ENCODE assay signal across 16 cellular contexts in the genomic region with DNA sequence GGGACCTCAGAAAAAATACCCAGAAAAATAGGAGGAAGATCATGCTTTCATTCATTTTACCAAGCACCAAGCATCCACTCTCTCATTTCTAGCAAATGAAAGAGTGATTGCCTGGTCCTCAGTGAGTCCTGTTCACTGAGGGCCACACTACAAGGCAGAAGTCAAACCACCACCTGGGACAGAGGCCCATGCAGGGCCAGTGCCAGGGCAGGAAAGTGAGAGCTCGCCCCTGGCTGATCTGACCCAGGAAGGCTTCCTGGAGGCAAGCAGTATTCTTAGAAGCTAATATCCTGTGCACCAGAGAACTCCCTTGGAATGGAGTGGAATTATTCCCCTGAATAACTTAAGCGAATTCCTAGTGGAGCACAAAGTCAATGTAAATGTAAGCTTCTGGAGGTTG.
DNase-seq lines count a peak whose midpoint lies in the region; ATAC-seq and TF ChIP-seq lines count a peak whose summit lies in the region.
"Had no signal": no experiment of that assay in that cellular context is flagged by ENCODE, and none has a peak within 500 bp of the region (broad histone marks: within the 10 kb centered on the region; RNA-seq: fewer than 3 reads in every experiment).

No MANE protein-coding gene starts in this region.

- ATAC-seq in activated T-helper 17 cell treated with anti-CD3 and anti-CD28 coated beads, Interleukin-2, amount 50 U/mL, for 72 hours (replicated peaks) = no peak
- no peak for ATAC-seq in GM19452 (IDR thresholded peaks at IDR 0.05; ENCODE audit: unreplicated experiment)

- DNase-seq in AG04449 (ENCODE audit: low read depth, low spot score) = peak; percentile 14
- peak; percentile 17 for DNase-seq in EH (ENCODE audit: low read depth)
- no peak for DNase-seq in GM19238 (ENCODE audit: insufficient read length, low spot score)
- DNase-seq in foreskin melanocyte = no peak
- DNase-seq in medulla oblongata (ENCODE audit: extremely low spot score) = no peak
- DNase-seq: DMS153, MG63, NCI-H1105, NCI-H1930, NCI-H510A, Right ventricle myocardium superior had no signal

- H3K4me1 ChIP-seq in neutrophil (ENCODE audit: control insufficient read depth in 1 of 2, insufficient read depth in 1 of 2, low read depth in 1 of 2, low read length in 1 of 2) = peaks cover 54 to 61% of the 10 kb centered on the region in 2 experiments

- CTCF ChIA-PET in AG04449 (lab: Yijun Ruan, JAX) = interaction anchor here (1.4 kb wide), 1 partner anchor 179 kb away, joined by 3 read pairs; no protein-coding TSS in a partner anchor

- H3K4me1 Mint-ChIP-seq in activated T-helper 17 cell treated with anti-CD3 and anti-CD28 coated beads, Interleukin-2, amount 50 U/mL, for 72 hours = peaks cover 37% of the 10 kb centered on the region

- no peaks in the 10 kb centered on the region for H3K36me3 ChIP-seq in neutrophil
- H3K36me3 ChIP-seq: MG63, Peyer's patch had no signal

- TF ChIP-seq CTCF in AG04449 (IDR thresholded peaks at IDR 0.05; ENCODE audit: insufficient read depth, low read length, missing control alignments) (no peak), neutrophil (IDR thresholded peaks at IDR 0.05) (no peak)

- H3K9me3 ChIP-seq in neutrophil = no peaks in the 10 kb centered on the region
- H3K9me3 ChIP-seq: MG63, Peyer's patch had no signal

- H3K4me3 ChIP-seq in AG04449 (ENCODE audit: low read depth, low read length) (no peak overlapping the region), neutrophil (ENCODE audit: low read depth in 1 of 2, low read length in 1 of 2) (no peak overlapping the region)
- H3K4me3 ChIP-seq: MG63, Peyer's patch had no signal

- no peaks in the 10 kb centered on the region for H3K9me3 Mint-ChIP-seq in activated T-helper 17 cell treated with anti-CD3 and anti-CD28 coated beads, Interleukin-2, amount 50 U/mL, for 72 hours

- no peaks in the 10 kb centered on the region for H3K27me3 ChIP-seq in neutrophil
- H3K27me3 ChIP-seq: MG63, Peyer's patch had no signal

- H3K27ac ChIP-seq in neutrophil = peak overlapping the region; percentile 26

- no peaks in the 10 kb centered on the region for H3K27me3 Mint-ChIP-seq in activated T-helper 17 cell treated with anti-CD3 and anti-CD28 coated beads, Interleukin-2, amount 50 U/mL, for 72 hours

- peak overlapping the region; percentile 97 for H3K4me3 Mint-ChIP-seq in activated T-helper 17 cell treated with anti-CD3 and anti-CD28 coated beads, Interleukin-2, amount 50 U/mL, for 72 hours
- H3K4me3 Mint-ChIP-seq: B cell had no signal

- H3K27ac Mint-ChIP-seq in activated T-helper 17 cell treated with anti-CD3 and anti-CD28 coated beads, Interleukin-2, amount 50 U/mL, for 72 hours = peak overlapping the region; percentile 99
- H3K27ac Mint-ChIP-seq: B cell had no signal

- peaks cover 38% of the 10 kb centered on the region for H3K36me3 Mint-ChIP-seq in activated T-helper 17 cell treated with anti-CD3 and anti-CD28 coated beads, Interleukin-2, amount 50 U/mL, for 72 hours (ENCODE audit: low read depth)

- POLR2A ChIA-PET in AG04449 (lab: Yijun Ruan, JAX) = no interaction called here

Comparison
In these comparisons a context has a peak if more than half of its experiments do, and no peak if none do; other contexts are left out.
1. DNase-seq: peak in AG04449 (single experiment) and EH (single experiment); none in GM19238 (single experiment), foreskin melanocyte (single experiment) and medulla oblongata (single experiment).